ENCODE assay signal across 27 cellular contexts in the genomic region with DNA sequence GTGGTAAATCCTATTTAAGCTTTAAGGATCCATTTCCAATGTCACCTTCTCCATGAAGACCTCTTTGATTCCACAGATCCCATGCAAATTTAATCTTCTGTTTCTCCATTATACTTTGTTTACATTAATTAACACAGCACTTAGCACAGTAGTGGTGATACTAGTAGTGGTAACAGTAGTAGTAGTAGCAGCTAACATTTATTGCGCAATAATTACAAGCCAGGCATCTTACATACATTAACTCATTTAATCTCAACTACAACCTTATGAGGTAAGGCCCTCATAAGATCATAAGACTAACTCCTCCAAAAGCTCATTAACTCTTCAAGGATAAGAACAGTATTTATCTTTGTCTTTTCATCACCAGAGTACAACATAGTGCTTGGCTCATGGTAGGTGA.
"Had no signal": no experiment of that assay in that cellular context is flagged by ENCODE, and none has a peak within 500 bp of the region (broad histone marks: within the 10 kb centered on the region; RNA-seq: fewer than 3 reads in every experiment).

No MANE protein-coding gene starts in this region.

- H3K27ac ChIP-seq: breast epithelium, pancreas, prostate gland, sigmoid colon, thoracic aorta had no signal

- H3K4me1 ChIP-seq: breast epithelium, pancreas, prostate gland, sigmoid colon had no signal

- FAIRE-seq: kidney, pancreas, small intestine, urothelium cell line had no signal

- H3K4me3 ChIP-seq: breast epithelium, pancreas, prostate gland, sigmoid colon, thoracic aorta had no signal

- H3K9me3 ChIP-seq: breast epithelium, pancreas, prostate gland, sigmoid colon, thoracic aorta had no signal

- DNase-seq: activated CD4-positive, alpha-beta T cell treated with anti-CD3 and anti-CD28 coated beads for 4 hours; activated CD4-positive, alpha-beta T cell treated with anti-CD3 and anti-CD28 coated beads, Interleukin-2, amount 50 U/mL, for 4 hours; activated CD8-positive, alpha-beta memory T cell treated with anti-CD3 and anti-CD28 coated beads, Interleukin-2, amount 50 U/mL, for 4 hours; activated gamma-delta T cell treated with Interleukin-2 at 50 U/mL for 16 hours; activated naive CD8-positive, alpha-beta T cell treated with anti-CD3 and anti-CD28 coated beads, Interleukin-2, amount 50 U/mL, for 24 hours; activated T-cell treated with anti-CD3 and anti-CD28 coated beads, Interleukin-2, amount 50 U/mL, for 1 hour; endodermal cell; head of caudate nucleus; hippocampal formation; kidney; left colon; midbrain; naive thymus-derived CD8-positive, alpha-beta T cell; nucleus accumbens; pancreas; retina; sigmoid colon; small intestine; stimulated activated CD4-positive, alpha-beta T cell treated with anti-CD3 and anti-CD28 coated beads, Interleukin-4, amount 100 ng/mL, for 24 hours; trophoblast cell had no signal

- H3K27me3 ChIP-seq: breast epithelium, pancreas, sigmoid colon had no signal

- ATAC-seq: activated naive CD8-positive, alpha-beta T cell treated with anti-CD3 and anti-CD28 coated beads, Interleukin-2, amount 50 U/mL, for 24 hours; activated T-helper 17 cell treated with anti-CD3 and anti-CD28 coated beads, Interleukin-2, amount 50 U/mL, for 72 hours; esophagus mucosa; left colon; naive thymus-derived CD8-positive, alpha-beta T cell; pancreas; stimulated activated effector memory CD8-positive, alpha-beta T cell treated with anti-CD3 and anti-CD28 coated beads, Interleukin-12 subunit alpha, Interleukin-12 subunit beta, amount 100 ng/mL, for 72 hours had no signal

- H3K36me3 ChIP-seq: breast epithelium, pancreas, prostate gland, sigmoid colon, thoracic aorta had no signal
